In genomic region chr2:31205613-31206012, GRCh38 we compare ENCODE assay signal across 29 cellular contexts. TPM values are rescaled to one million over a fixed set of nuclear protein-coding genes. Genes with fewer than 3 reads are reported as not detected.
"Had no signal": no experiment of that assay in that cellular context is flagged by ENCODE, and none has a peak within 500 bp of the region (broad histone marks: within the 10 kb centered on the region; RNA-seq: fewer than 3 reads in every experiment).

No MANE protein-coding gene starts in this region.

- H3K36me3 Mint-ChIP-seq: immature natural killer cell; natural killer cell treated with Interleukin-12 subunit alpha and Interleukin-12 subunit beta and Interleukin-15 and Interleukin-18, amount 100 ng/mL, for 72 hours had no signal

- H3K4me3 ChIP-seq: heart left ventricle, left ventricle myocardium inferior, lung, mucosa of descending colon, ovary, right atrium auricular region, right lobe of liver, suprapubic skin, thoracic aorta, tibial artery, upper lobe of right lung had no signal

- FAIRE-seq: islet of Langerhans, urothelium cell line had no signal

- ATAC-seq: heart left ventricle; mucosa of descending colon; naive thymus-derived CD4-positive, alpha-beta T cell; natural killer cell treated with Interleukin-12 subunit alpha and Interleukin-12 subunit beta and Interleukin-15 and Interleukin-18, amount 100 ng/mL, for 72 hours; right lobe of liver; stimulated activated naive B cell treated with anti-CD40 and anti-IgM and Interleukin-4, amounts not matched to agents 10 μg/mL and 1 μg/mL and 100 μg/mL, for 72 hours; upper lobe of right lung had no signal

- DNase-seq: heart left ventricle; hypothalamus; immature natural killer cell; left ventricle myocardium inferior; midbrain; mucosa of descending colon; naive thymus-derived CD4-positive, alpha-beta T cell; nucleus accumbens; ovary; right lobe of liver; stimulated activated CD4-positive, alpha-beta T cell treated with anti-CD3 and anti-CD28 coated beads, Interleukin-12 subunit alpha, Interleukin-12 subunit beta, amount 100 ng/mL, for 4 hours; stimulated activated CD4-positive, alpha-beta T cell treated with anti-CD3 and anti-CD28 coated beads, Interleukin-15, amount 100 ng/mL, for 24 hours; stimulated activated CD4-positive, alpha-beta T cell treated with anti-CD3 and anti-CD28 coated beads, Interleukin-2, amount 100 ng/mL, for 24 hours; stimulated activated CD4-positive, alpha-beta T cell treated with anti-CD3 and anti-CD28 coated beads, Interleukin-4, amount 100 ng/mL, for 1 hour; stimulated activated naive B cell treated with anti-CD40 and anti-IgM and Interleukin-4, amounts not matched to agents 10 μg/mL and 1 μg/mL and 100 μg/mL, for 72 hours; tibial artery; trophoblast cell; upper lobe of right lung had no signal

- H3K27ac Mint-ChIP-seq: immature natural killer cell; natural killer cell treated with Interleukin-12 subunit alpha and Interleukin-12 subunit beta and Interleukin-15 and Interleukin-18, amount 100 ng/mL, for 72 hours; progenitor cell of endocrine pancreas; stimulated activated naive B cell treated with anti-CD40 and anti-IgM and Interleukin-4, amounts not matched to agents 10 μg/mL and 1 μg/mL and 100 μg/mL, for 72 hours; stimulated activated naive CD8-positive, alpha-beta T cell treated with anti-CD3 and anti-CD28 coated beads, Interleukin-15, Interleukin-2, amounts not matched to agents 100 ng/mL and 50 ng/mL, for 24 hours had no signal

- H3K27me3 ChIP-seq: heart left ventricle, ovary, right atrium auricular region, right lobe of liver, tibial artery, upper lobe of right lung had no signal

- H3K27me3 Mint-ChIP-seq: naive thymus-derived CD4-positive, alpha-beta T cell; stimulated activated naive B cell treated with anti-CD40 and anti-IgM and Interleukin-4, amounts not matched to agents 10 μg/mL and 1 μg/mL and 100 μg/mL, for 72 hours; stimulated activated naive CD8-positive, alpha-beta T cell treated with anti-CD3 and anti-CD28 coated beads, Interleukin-15, Interleukin-2, amounts not matched to agents 100 ng/mL and 50 ng/mL, for 24 hours had no signal

- H3K9me3 ChIP-seq: heart left ventricle, left ventricle myocardium inferior, mucosa of descending colon, ovary, right atrium auricular region, right lobe of liver, suprapubic skin, thoracic aorta, tibial artery, upper lobe of right lung had no signal

- H3K36me3 ChIP-seq: heart left ventricle, left ventricle myocardium inferior, ovary, right atrium auricular region, right lobe of liver, suprapubic skin, thoracic aorta, tibial artery, upper lobe of right lung had no signal

- H3K4me3 Mint-ChIP-seq: immature natural killer cell; naive thymus-derived CD4-positive, alpha-beta T cell; natural killer cell treated with Interleukin-12 subunit alpha and Interleukin-12 subunit beta and Interleukin-15 and Interleukin-18, amount 100 ng/mL, for 72 hours; stimulated activated naive B cell treated with anti-CD40 and anti-IgM and Interleukin-4, amounts not matched to agents 10 μg/mL and 1 μg/mL and 100 μg/mL, for 72 hours; stimulated activated naive CD8-positive, alpha-beta T cell treated with anti-CD3 and anti-CD28 coated beads, Interleukin-15, Interleukin-2, amounts not matched to agents 100 ng/mL and 50 ng/mL, for 24 hours had no signal

- H3K4me1 ChIP-seq: right atrium auricular region, right lobe of liver, suprapubic skin, tibial artery, upper lobe of right lung had no signal

- H3K9me3 Mint-ChIP-seq: immature natural killer cell; naive thymus-derived CD4-positive, alpha-beta T cell; natural killer cell treated with Interleukin-12 subunit alpha and Interleukin-12 subunit beta and Interleukin-15 and Interleukin-18, amount 100 ng/mL, for 72 hours; stimulated activated naive B cell treated with anti-CD40 and anti-IgM and Interleukin-4, amounts not matched to agents 10 μg/mL and 1 μg/mL and 100 μg/mL, for 72 hours; stimulated activated naive CD8-positive, alpha-beta T cell treated with anti-CD3 and anti-CD28 coated beads, Interleukin-15, Interleukin-2, amounts not matched to agents 100 ng/mL and 50 ng/mL, for 24 hours had no signal

- H3K27ac ChIP-seq: heart left ventricle, left ventricle myocardium inferior, ovary, right atrium auricular region, right lobe of liver, suprapubic skin, thoracic aorta, tibial artery, upper lobe of right lung had no signal

- H3K4me1 Mint-ChIP-seq: immature natural killer cell; naive thymus-derived CD4-positive, alpha-beta T cell had no signal

RNA-seq across cellular contexts. Expression of gene CAPN14, which starts 11.7 kb away (rescaled TPM):
- total RNA-seq: myocyte, skeletal muscle tissue had no signal
- polyA plus RNA-seq: immature natural killer cell had no signal
